Comparison of ENCODE assay signal across 1 cellular context in the genomic region with DNA sequence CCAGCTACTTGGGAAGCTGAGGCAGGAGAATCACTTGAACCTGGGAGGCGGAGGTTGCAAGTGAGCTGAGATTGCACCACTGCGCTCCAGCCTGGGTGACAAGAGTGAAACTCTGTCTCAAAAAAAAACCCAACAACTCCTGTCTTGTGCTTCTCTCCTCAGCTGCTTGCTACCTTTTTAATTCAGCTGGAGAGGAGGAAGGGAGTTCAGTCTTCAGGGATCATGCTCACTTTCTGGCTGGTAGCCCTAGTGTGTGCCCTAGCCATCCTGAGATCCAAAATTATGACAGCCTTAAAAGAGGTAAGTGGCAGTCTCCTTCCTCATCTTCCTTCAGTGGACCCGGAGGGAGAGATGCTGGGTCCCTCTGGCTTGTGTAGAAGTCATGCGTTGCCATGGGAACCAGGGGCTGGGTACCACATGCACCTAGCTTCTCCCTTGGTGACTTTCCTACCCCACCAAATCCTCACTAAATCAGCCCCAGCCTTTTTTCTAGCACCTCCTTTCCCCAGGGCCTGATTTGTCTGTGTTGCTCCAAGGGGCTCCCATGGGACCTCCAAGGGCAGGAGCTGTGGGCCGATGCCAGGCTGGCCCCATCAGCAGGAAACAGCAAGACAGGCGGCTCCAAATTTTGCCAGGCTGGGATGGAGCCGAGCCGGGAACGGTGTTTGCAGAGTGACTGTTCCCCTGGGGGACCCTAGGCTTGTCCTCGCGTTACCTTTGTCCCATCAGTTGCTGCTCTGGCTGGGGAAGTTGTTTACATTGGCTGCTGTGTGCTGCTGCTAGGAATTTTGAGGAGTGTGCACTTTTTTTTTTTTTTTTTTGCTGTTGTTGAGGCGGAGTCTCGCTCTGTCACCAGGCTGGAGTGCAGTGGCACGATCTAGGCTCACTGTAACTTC.
TF ChIP-seq lines count a peak whose summit lies in the region.

No MANE protein-coding gene starts in this region.

TF ChIP-seq in SK-N-SH, 30 proteins besides CTCF, POLR2A, EP300 and RAD21 (continued from another document):
- TF ChIP-seq, protein P1, sequence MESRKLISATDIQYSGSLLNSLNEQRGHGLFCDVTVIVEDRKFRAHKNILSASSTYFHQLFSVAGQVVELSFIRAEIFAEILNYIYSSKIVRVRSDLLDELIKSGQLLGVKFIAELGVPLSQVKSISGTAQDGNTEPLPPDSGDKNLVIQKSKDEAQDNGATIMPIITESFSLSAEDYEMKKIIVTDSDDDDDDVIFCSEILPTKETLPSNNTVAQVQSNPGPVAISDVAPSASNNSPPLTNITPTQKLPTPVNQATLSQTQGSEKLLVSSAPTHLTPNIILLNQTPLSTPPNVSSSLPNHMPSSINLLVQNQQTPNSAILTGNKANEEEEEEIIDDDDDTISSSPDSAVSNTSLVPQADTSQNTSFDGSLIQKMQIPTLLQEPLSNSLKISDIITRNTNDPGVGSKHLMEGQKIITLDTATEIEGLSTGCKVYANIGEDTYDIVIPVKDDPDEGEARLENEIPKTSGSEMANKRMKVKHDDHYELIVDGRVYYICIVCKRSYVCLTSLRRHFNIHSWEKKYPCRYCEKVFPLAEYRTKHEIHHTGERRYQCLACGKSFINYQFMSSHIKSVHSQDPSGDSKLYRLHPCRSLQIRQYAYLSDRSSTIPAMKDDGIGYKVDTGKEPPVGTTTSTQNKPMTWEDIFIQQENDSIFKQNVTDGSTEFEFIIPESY (IDR thresholded peaks at IDR 0.05; ENCODE audit: borderline replicate concordance, low read depth): no peak
- TF ChIP-seq, protein P2, sequence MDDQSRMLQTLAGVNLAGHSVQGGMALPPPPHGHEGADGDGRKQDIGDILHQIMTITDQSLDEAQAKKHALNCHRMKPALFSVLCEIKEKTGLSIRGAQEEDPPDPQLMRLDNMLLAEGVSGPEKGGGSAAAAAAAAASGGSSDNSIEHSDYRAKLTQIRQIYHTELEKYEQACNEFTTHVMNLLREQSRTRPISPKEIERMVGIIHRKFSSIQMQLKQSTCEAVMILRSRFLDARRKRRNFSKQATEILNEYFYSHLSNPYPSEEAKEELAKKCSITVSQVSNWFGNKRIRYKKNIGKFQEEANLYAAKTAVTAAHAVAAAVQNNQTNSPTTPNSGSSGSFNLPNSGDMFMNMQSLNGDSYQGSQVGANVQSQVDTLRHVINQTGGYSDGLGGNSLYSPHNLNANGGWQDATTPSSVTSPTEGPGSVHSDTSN (IDR thresholded peaks at IDR 0.05): no peak
- TF ChIP-seq RFX5 (IDR thresholded peaks at IDR 0.05; ENCODE audit: low read length) (no peak), YY1 (IDR thresholded peaks at IDR 0.05; ENCODE audit: low read depth) (no peak), RCOR1 (IDR thresholded peaks at IDR 0.05; ENCODE audit: low read length) (no peak), GATA2 (CRISPR knock-in tag; IDR thresholded peaks at IDR 0.05) (no peak), RXRA (IDR thresholded peaks at IDR 0.05; ENCODE audit: borderline replicate concordance, low read depth) (no peak), JUND (IDR thresholded peaks at IDR 0.05) (no peak), SIN3A (IDR thresholded peaks at IDR 0.05; ENCODE audit: borderline replicate concordance, low read depth, low read length) (no peak), FOXJ3 (CRISPR knock-in tag; IDR thresholded peaks at IDR 0.05) (no peak), SMC3 (IDR thresholded peaks at IDR 0.05; ENCODE audit: low read depth, low read length) (no peak), GABPA (IDR thresholded peaks at IDR 0.05; ENCODE audit: low read depth) (no peak), POLR2AphosphoS5 (IDR thresholded peaks at IDR 0.05; ENCODE audit: low read depth, low read length) (no peak), MEF2A (IDR thresholded peaks at IDR 0.05; ENCODE audit: borderline replicate concordance, low read depth) (no peak)
